Comparison of ENCODE assay signal across 8 cellular contexts in genomic region chr2:68362069-68362468, GRCh38. TPM values are rescaled to one million over a fixed set of nuclear protein-coding genes. Genes with fewer than 3 reads are reported as not detected.
DNase-seq lines count a peak whose midpoint lies in the region; ATAC-seq and TF ChIP-seq lines count a peak whose summit lies in the region.

No MANE protein-coding gene starts in this region.

- ATAC-seq in GM21390 (IDR thresholded peaks at IDR 0.05; ENCODE audit: unreplicated experiment) = peak; percentile 50

- 19 to 25% methylated on average over 11 to 12 of the region's 12 CpGs for WGBS in testis, 2 donors

- H3K27ac Mint-ChIP-seq in IgD-negative memory B cell = peak overlapping the region; percentile 94 to 97 (median 95)
- peak overlapping the region; percentile 71 for H3K27ac Mint-ChIP-seq in activated T-cell treated with anti-CD3 and anti-CD28 coated beads, Interleukin-2, amount 50 U/mL, for 24 hours

- DNase-seq in COR-L47 (lab: John Stamatoyannopoulos, UW) (peak; percentile 82), RKO (ENCODE audit: low spot score) (peak; percentile 79), fibroblast of the conjunctiva (ENCODE audit: low read depth) (peak; percentile 40), testis (peak; percentile 86)
- peak; percentile 83 for DNase-seq in activated T-cell treated with anti-CD3 and anti-CD28 coated beads, Interleukin-2, amount 50 U/mL, for 24 hours

- H3K4me1 ChIP-seq in neutrophil (ENCODE audit: control insufficient read depth in 1 of 2, insufficient read depth in 1 of 2, low read depth in 1 of 2, low read length in 1 of 2) (peaks cover 37 to 42% of the 10 kb centered on the region in 2 experiments), testis (peaks cover 3% of the 10 kb centered on the region)

- peak overlapping the region; percentile 83 to 96 (median 86) for H3K4me3 Mint-ChIP-seq in IgD-negative memory B cell
- H3K4me3 Mint-ChIP-seq in activated T-cell treated with anti-CD3 and anti-CD28 coated beads, Interleukin-2, amount 50 U/mL, for 24 hours = peak overlapping the region; percentile 42

- no peaks in the 10 kb centered on the region for H3K9me3 Mint-ChIP-seq in IgD-negative memory B cell
- H3K9me3 Mint-ChIP-seq in activated T-cell treated with anti-CD3 and anti-CD28 coated beads, Interleukin-2, amount 50 U/mL, for 24 hours = no peaks in the 10 kb centered on the region

- H3K9me3 ChIP-seq in neutrophil (no peaks in the 10 kb centered on the region), testis (no peaks in the 10 kb centered on the region)

- no peaks in the 10 kb centered on the region for H3K36me3 ChIP-seq in neutrophil
- H3K36me3 ChIP-seq in testis (ENCODE audit: low read depth, missing control alignments) = no peaks in the 10 kb centered on the region

- H3K27me3 Mint-ChIP-seq in IgD-negative memory B cell = no peaks in the 10 kb centered on the region
- H3K27me3 Mint-ChIP-seq in activated T-cell treated with anti-CD3 and anti-CD28 coated beads, Interleukin-2, amount 50 U/mL, for 24 hours = peaks cover 5% of the 10 kb centered on the region

- H3K27ac ChIP-seq in neutrophil (peak overlapping the region; percentile 97), testis (no peak overlapping the region)

- intact Hi-C loops in testis (cut with DNase I; ENCODE audit: low total_unique reads) = loop anchor here (10.0 kb wide), 1 partner anchor 73 kb away; no protein-coding TSS in a partner anchor

- peak; percentile 83 for TF ChIP-seq CTCF in neutrophil (IDR thresholded peaks at IDR 0.05)
- TF ChIP-seq CTCF in testis (IDR thresholded peaks at IDR 0.05) = peak; percentile 82 to 90 (median 88)

- H3K4me1 Mint-ChIP-seq in IgD-negative memory B cell = peaks cover 36 to 45% (median 40%) of the 10 kb centered on the region in 3 donors
- H3K4me1 Mint-ChIP-seq in activated T-cell treated with anti-CD3 and anti-CD28 coated beads, Interleukin-2, amount 50 U/mL, for 24 hours (ENCODE audit: low read depth) = peaks cover 23% of the 10 kb centered on the region

- no peaks in the 10 kb centered on the region for H3K27me3 ChIP-seq in neutrophil
- H3K27me3 ChIP-seq in testis = no peaks in the 10 kb centered on the region

- TF ChIP-seq POLR2A in testis (IDR thresholded peaks at IDR 0.05) = no peak

- peaks cover 4% of the 10 kb centered on the region for H3K36me3 Mint-ChIP-seq in IgD-negative memory B cell
- no peaks in the 10 kb centered on the region for H3K36me3 Mint-ChIP-seq in activated T-cell treated with anti-CD3 and anti-CD28 coated beads, Interleukin-2, amount 50 U/mL, for 24 hours (ENCODE audit: low read depth)

- H3K4me3 ChIP-seq in neutrophil (ENCODE audit: low read depth in 1 of 2, low read length in 1 of 2) = peak overlapping the region; percentile 44 to 96
- H3K4me3 ChIP-seq in testis = no peak overlapping the region

RNA-seq across cellular contexts. Expression of gene PLEK, which starts 3.0 kb away (rescaled TPM):
- 110 TPM for polyA plus RNA-seq in IgD-negative memory B cell
- total RNA-seq in testis = 1 to 10 TPM; 1.7 to 2.4 TPM
- 9.2 TPM for polyA plus RNA-seq in testis (ENCODE audit: insufficient read depth, low read depth, low replicate concordance)

RNA-seq across cellular contexts. Expression of gene CNRIP1, which starts 42.3 kb away (rescaled TPM):
- polyA plus RNA-seq in IgD-negative memory B cell (not detected), testis (ENCODE audit: insufficient read depth, low read depth, low replicate concordance) (10.5 TPM)
- total RNA-seq in testis = 1 to 10 TPM; 5.8 to 9.2 TPM

Comparison
In these comparisons a context has a peak if more than half of its experiments do, and no peak if none do; other contexts are left out.
1. H3K4me3 ChIP-seq: peak in neutrophil (2 of 2); none in testis (0 of 2).
2. RNA of gene PLEK, which starts 3.0 kb away (polyA plus RNA-seq): 110 TPM in IgD-negative memory B cell (single experiment); 9.2 TPM in testis (single experiment); every median in the first group is over 10 times any median in the second.
3. RNA of gene CNRIP1, which starts 42.3 kb away (polyA plus RNA-seq): 10.5 TPM in testis (single experiment); not detected in IgD-negative memory B cell (single experiment); every median in the first group is over 10 times any median in the second.
4. Peak in every context shown above with its lines, with median percentiles within 50 percentile points of each other: DNase-seq.